Comparison of ENCODE assay signal across 16 cellular contexts in the genomic region with DNA sequence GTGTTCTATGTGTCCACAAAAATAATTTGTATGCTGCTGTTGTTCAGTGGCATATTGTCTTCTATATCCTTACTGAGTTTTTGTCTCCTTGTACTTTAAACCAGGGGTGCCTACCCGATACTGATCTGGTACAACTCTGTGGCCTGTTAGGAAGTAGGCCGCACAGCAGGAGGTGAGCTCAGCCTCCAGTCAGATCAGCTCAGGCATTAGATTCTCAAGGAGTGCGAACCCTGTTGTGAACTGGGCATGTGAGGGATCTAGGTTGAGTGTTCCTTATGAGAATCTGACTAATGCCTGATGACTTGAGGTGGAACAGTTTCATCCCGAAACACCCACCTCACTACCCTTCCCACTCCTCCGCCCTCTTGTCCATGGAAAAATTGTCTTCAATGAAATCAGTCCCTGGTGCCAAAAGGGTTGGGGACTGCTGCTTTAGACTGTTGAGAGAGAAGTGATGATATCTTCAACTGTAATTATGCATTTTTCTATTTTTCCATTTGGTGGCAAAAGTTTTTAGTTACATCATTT.
DNase-seq lines count a peak whose midpoint lies in the region; ATAC-seq and TF ChIP-seq lines count a peak whose summit lies in the region.
"Had no signal": no experiment of that assay in that cellular context is flagged by ENCODE, and none has a peak within 500 bp of the region (broad histone marks: within the 10 kb centered on the region; RNA-seq: fewer than 3 reads in every experiment).

No MANE protein-coding gene starts in this region.

- CTCF ChIA-PET in activated CD8-positive, alpha-beta memory T cell treated with anti-CD3 and anti-CD28 coated beads, Interleukin-2, amount 10 ng/mL, durations not matched to agents 7 days and 5 days (lab: Charles Lee) = interaction anchor here (1.1 kb wide), 1 partner anchor 10 kb away, joined by 3 read pairs; no protein-coding TSS in a partner anchor

- no peak overlapping the region for H3K4me3 ChIP-seq in WERI-Rb-1 (ENCODE audit: low read depth, low read length)
- H3K4me3 ChIP-seq: PC-9 had no signal

- peak overlapping the region; percentile 16 to 60 for H3K4me3 Mint-ChIP-seq in stimulated activated naive CD8-positive, alpha-beta T cell treated with anti-CD3 and anti-CD28 coated beads, Interleukin-15, amount 100 ng/mL, for 72 hours
- no peak overlapping the region for H3K4me3 Mint-ChIP-seq in activated CD8-positive, alpha-beta memory T cell treated with anti-CD3 and anti-CD28 coated beads, Interleukin-2, amount 10 ng/mL, durations not matched to agents 7 days and 5 days
- H3K4me3 Mint-ChIP-seq: activated B cell treated with CpG ODN at 0.5 μM for 24 hours, B cell, HFFc6 had no signal

- peak overlapping the region; percentile 77 to 95 for H3K27ac Mint-ChIP-seq in stimulated activated naive CD8-positive, alpha-beta T cell treated with anti-CD3 and anti-CD28 coated beads, Interleukin-15, amount 100 ng/mL, for 72 hours
- H3K27ac Mint-ChIP-seq in activated CD8-positive, alpha-beta memory T cell treated with anti-CD3 and anti-CD28 coated beads, Interleukin-2, amount 10 ng/mL, durations not matched to agents 7 days and 5 days = no peak overlapping the region
- H3K27ac Mint-ChIP-seq: activated B cell treated with CpG ODN at 0.5 μM for 24 hours, B cell had no signal

- no peaks in the 10 kb centered on the region; the same call in 1 of the 2 replicates for H3K36me3 ChIP-seq in WERI-Rb-1

- peak; percentile 16 for DNase-seq in stimulated activated CD4-positive, alpha-beta T cell treated with anti-CD3 and anti-CD28 coated beads, Interleukin-15, amount 100 ng/mL, for 24 hours
- DNase-seq in stimulated activated CD4-positive, alpha-beta T cell treated with anti-CD3 and anti-CD28 coated beads, Interleukin-2, amount 100 ng/mL, for 48 hours = no peak
- DNase-seq in WERI-Rb-1 = peak; percentile 45
- DNase-seq in iPS-NIHi11 (ENCODE audit: low spot score) = peak; percentile 17
- DNase-seq in stimulated activated naive CD8-positive, alpha-beta T cell treated with anti-CD3 and anti-CD28 coated beads, Interleukin-15, amount 100 ng/mL, for 72 hours = no peak
- no peak for DNase-seq in mesenteric fat pad (ENCODE audit: low spot score)
- DNase-seq in NCI-H2171 (lab: John Stamatoyannopoulos, UW) = no peak
- no peak for DNase-seq in activated CD8-positive, alpha-beta memory T cell treated with anti-CD3 and anti-CD28 coated beads, Interleukin-2, amount 10 ng/mL, durations not matched to agents 7 days and 5 days
- DNase-seq: activated B cell treated with CpG ODN at 0.5 μM for 24 hours, DMS79 treated with DMSO at 0.1 percent for 48 hours, HFFc6, NCI-H1694 treated with DMSO at 0.1 percent for 48 hours, NCI-H524 treated with DMSO at 0.1 percent for 48 hours, PC-9 had no signal

- TF ChIP-seq CTCF in WERI-Rb-1 (IDR thresholded peaks at IDR 0.05; ENCODE audit: low read depth, low read length) = no peak

- H3K9me3 ChIP-seq in WERI-Rb-1 (ENCODE audit: severe bottlenecking) = no peaks in the 10 kb centered on the region

- H3K4me1 Mint-ChIP-seq in stimulated activated naive CD8-positive, alpha-beta T cell treated with anti-CD3 and anti-CD28 coated beads, Interleukin-15, amount 100 ng/mL, for 72 hours = peaks cover 57% of the 10 kb centered on the region
- peaks cover 13% of the 10 kb centered on the region for H3K4me1 Mint-ChIP-seq in activated CD8-positive, alpha-beta memory T cell treated with anti-CD3 and anti-CD28 coated beads, Interleukin-2, amount 10 ng/mL, durations not matched to agents 7 days and 5 days

- no peaks in the 10 kb centered on the region for H3K27me3 Mint-ChIP-seq in stimulated activated naive CD8-positive, alpha-beta T cell treated with anti-CD3 and anti-CD28 coated beads, Interleukin-15, amount 100 ng/mL, for 72 hours
- no peaks in the 10 kb centered on the region for H3K27me3 Mint-ChIP-seq in activated CD8-positive, alpha-beta memory T cell treated with anti-CD3 and anti-CD28 coated beads, Interleukin-2, amount 10 ng/mL, durations not matched to agents 7 days and 5 days
- H3K27me3 Mint-ChIP-seq: activated B cell treated with CpG ODN at 0.5 μM for 24 hours, B cell had no signal

- no peaks in the 10 kb centered on the region for H3K9me3 Mint-ChIP-seq in stimulated activated naive CD8-positive, alpha-beta T cell treated with anti-CD3 and anti-CD28 coated beads, Interleukin-15, amount 100 ng/mL, for 72 hours
- no peaks in the 10 kb centered on the region for H3K9me3 Mint-ChIP-seq in activated CD8-positive, alpha-beta memory T cell treated with anti-CD3 and anti-CD28 coated beads, Interleukin-2, amount 10 ng/mL, durations not matched to agents 7 days and 5 days (ENCODE audit: low read depth)
- H3K9me3 Mint-ChIP-seq: activated B cell treated with CpG ODN at 0.5 μM for 24 hours, HFFc6 had no signal

- peak; percentile 68 for ATAC-seq in stimulated activated naive CD8-positive, alpha-beta T cell treated with anti-CD3 and anti-CD28 coated beads, Interleukin-15, amount 100 ng/mL, for 72 hours
- ATAC-seq in activated CD8-positive, alpha-beta memory T cell treated with anti-CD3 and anti-CD28 coated beads, Interleukin-2, amount 10 ng/mL, durations not matched to agents 7 days and 5 days = no peak

- no peaks in the 10 kb centered on the region for H3K27me3 ChIP-seq in WERI-Rb-1 (ENCODE audit: insufficient read depth, low read depth, severe bottlenecking)

- H3K36me3 Mint-ChIP-seq in activated CD8-positive, alpha-beta memory T cell treated with anti-CD3 and anti-CD28 coated beads, Interleukin-2, amount 10 ng/mL, durations not matched to agents 7 days and 5 days = peaks cover 2% of the 10 kb centered on the region

- H3K27ac ChIP-seq in WERI-Rb-1 = no peak overlapping the region
- H3K27ac ChIP-seq: HL-60, PC-9 had no signal

Comparison
In these comparisons a context has a peak if more than half of its experiments do, and no peak if none do; other contexts are left out.
1. DNase-seq: peak in stimulated activated CD4-positive, alpha-beta T cell treated with anti-CD3 and anti-CD28 coated beads, Interleukin-15, amount 100 ng/mL, for 24 hours (single experiment), WERI-Rb-1 (single experiment) and iPS-NIHi11 (single experiment); none in stimulated activated CD4-positive, alpha-beta T cell treated with anti-CD3 and anti-CD28 coated beads, Interleukin-2, amount 100 ng/mL, for 48 hours (0 of 2), stimulated activated naive CD8-positive, alpha-beta T cell treated with anti-CD3 and anti-CD28 coated beads, Interleukin-15, amount 100 ng/mL, for 72 hours (0 of 2), mesenteric fat pad (single experiment), NCI-H2171 (single experiment) and activated CD8-positive, alpha-beta memory T cell treated with anti-CD3 and anti-CD28 coated beads, Interleukin-2, amount 10 ng/mL, durations not matched to agents 7 days and 5 days (single experiment).